ENCODE assay signal across 19 cellular contexts in the genomic region with DNA sequence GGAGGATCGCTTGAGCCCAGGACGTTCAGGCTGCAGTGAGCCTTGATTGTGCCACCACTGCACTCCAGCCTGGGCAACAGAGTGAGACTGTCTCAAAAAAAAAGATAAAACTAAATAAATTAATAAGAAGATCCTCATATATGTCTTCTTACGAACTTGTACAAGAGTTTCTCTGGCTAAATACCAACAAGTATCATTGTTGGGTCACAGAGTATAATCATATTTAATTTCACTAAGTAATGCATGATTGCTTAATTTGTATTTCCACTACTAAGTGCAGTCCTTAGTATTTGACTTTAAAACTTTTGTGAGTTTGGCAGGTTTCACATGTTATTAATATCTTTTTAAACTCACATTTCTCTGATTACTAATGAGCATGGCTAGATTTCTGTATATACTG.
"Had no signal": no experiment of that assay in that cellular context is flagged by ENCODE, and none has a peak within 500 bp of the region (broad histone marks: within the 10 kb centered on the region; RNA-seq: fewer than 3 reads in every experiment).

No MANE protein-coding gene starts in this region.

- H3K27me3 ChIP-seq: adrenal gland, cardiac muscle cell, gastroesophageal sphincter, heart right ventricle, neutrophil, tibial nerve, uterus had no signal

- H3K27ac ChIP-seq: adrenal gland, cardiac muscle cell, gastroesophageal sphincter, heart right ventricle, neutrophil, parathyroid adenoma, tibial nerve, uterus had no signal

- H3K4me3 ChIP-seq: adrenal gland, cardiac muscle cell, gastroesophageal sphincter, heart right ventricle, lung, tibial nerve, uterus had no signal

- H3K27me3 Mint-ChIP-seq: activated CD8-positive, alpha-beta memory T cell treated with anti-CD3 and anti-CD28 coated beads, Interleukin-2, amount 10 ng/mL, durations not matched to agents 7 days and 5 days had no signal

- H3K36me3 Mint-ChIP-seq: activated CD8-positive, alpha-beta memory T cell treated with anti-CD3 and anti-CD28 coated beads, Interleukin-2, amount 10 ng/mL, durations not matched to agents 7 days and 5 days had no signal

- H3K9me3 ChIP-seq: adrenal gland, gastroesophageal sphincter, heart right ventricle, neutrophil, tibial nerve, uterus had no signal

- ATAC-seq: activated CD8-positive, alpha-beta memory T cell treated with anti-CD3 and anti-CD28 coated beads, Interleukin-2, amount 10 ng/mL, durations not matched to agents 7 days and 5 days; activated T-cell treated with anti-CD3 and anti-CD28 coated beads, Interleukin-2, amount 50 U/mL, for 4 hours; gastroesophageal sphincter; heart right ventricle; left cardiac atrium; stimulated activated effector memory CD8-positive, alpha-beta T cell treated with anti-CD3 and anti-CD28 coated beads, Interleukin-12 subunit alpha, Interleukin-12 subunit beta, amount 100 ng/mL, for 72 hours had no signal

- H3K4me3 Mint-ChIP-seq: activated CD8-positive, alpha-beta memory T cell treated with anti-CD3 and anti-CD28 coated beads, Interleukin-2, amount 10 ng/mL, durations not matched to agents 7 days and 5 days; activated T-cell treated with anti-CD3 and anti-CD28 coated beads, Interleukin-2, amount 50 U/mL, for 4 hours; endodermal cell; stimulated activated effector memory CD8-positive, alpha-beta T cell treated with anti-CD3 and anti-CD28 coated beads, Interleukin-12 subunit alpha, Interleukin-12 subunit beta, amount 100 ng/mL, for 72 hours had no signal

- H3K9me3 Mint-ChIP-seq: activated T-cell treated with anti-CD3 and anti-CD28 coated beads, Interleukin-2, amount 50 U/mL, for 4 hours; endodermal cell; stimulated activated effector memory CD8-positive, alpha-beta T cell treated with anti-CD3 and anti-CD28 coated beads, Interleukin-12 subunit alpha, Interleukin-12 subunit beta, amount 100 ng/mL, for 72 hours had no signal

- H3K36me3 ChIP-seq: adrenal gland, cardiac muscle cell, gastroesophageal sphincter, heart right ventricle, neutrophil, tibial nerve, uterus had no signal

- H3K27ac Mint-ChIP-seq: endodermal cell; stimulated activated effector memory CD8-positive, alpha-beta T cell treated with anti-CD3 and anti-CD28 coated beads, Interleukin-12 subunit alpha, Interleukin-12 subunit beta, amount 100 ng/mL, for 72 hours had no signal

- DNase-seq: activated CD4-positive, alpha-beta T cell treated with anti-CD3 and anti-CD28 coated beads for 1 hour; activated CD4-positive, alpha-beta T cell treated with anti-CD3 and anti-CD28 coated beads, Interleukin-2, amount 50 U/mL, for 4 hours; activated CD8-positive, alpha-beta memory T cell treated with anti-CD3 and anti-CD28 coated beads, Interleukin-2, amount 10 ng/mL, durations not matched to agents 7 days and 5 days; activated T-cell treated with anti-CD3 and anti-CD28 coated beads, Interleukin-2, amount 50 U/mL, for 4 hours; adrenal gland; endodermal cell; heart right ventricle; left cardiac atrium; midbrain; stimulated activated CD4-positive, alpha-beta T cell treated with anti-CD3 and anti-CD28 coated beads, Interleukin-12 subunit alpha, Interleukin-12 subunit beta, amount 100 ng/mL, for 4 hours; T-helper 1 cell; uterus had no signal
